ENCODE assay signal across 1 cellular context in the genomic region with DNA sequence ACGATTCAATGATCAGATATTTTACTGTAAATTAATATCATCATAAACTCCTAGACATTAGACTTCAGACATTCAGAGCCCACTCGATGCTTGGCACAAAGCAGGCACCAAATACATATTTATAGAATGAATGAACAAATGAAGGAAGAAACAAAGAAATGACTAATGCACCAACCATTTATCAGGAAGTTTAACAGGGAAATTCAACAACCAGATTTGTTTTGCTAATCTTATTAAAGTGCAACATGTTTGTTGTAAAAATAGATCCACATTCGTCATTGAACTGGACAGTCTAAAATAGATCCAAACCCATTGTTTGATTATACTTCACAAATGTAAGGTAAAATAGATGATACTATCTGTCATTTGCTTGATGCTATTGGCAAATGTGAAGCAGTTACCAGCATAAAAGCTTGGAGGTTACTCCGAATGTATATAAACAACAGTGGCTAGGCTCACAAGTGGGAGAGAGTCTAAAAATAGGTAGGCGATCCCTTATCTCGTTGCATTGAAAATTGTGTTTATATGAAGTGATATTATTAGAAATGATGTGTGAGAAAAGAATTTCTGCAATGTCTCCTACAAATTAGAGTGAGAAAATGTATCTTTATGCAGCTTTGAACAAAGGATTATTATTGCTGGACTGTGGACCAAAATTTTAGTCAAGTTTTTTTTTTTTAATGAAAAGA.
TF ChIP-seq lines count a peak whose summit lies in the region.

No MANE protein-coding gene starts in this region.

TF ChIP-seq in endothelial cell of umbilical vein, 7 proteins besides CTCF, POLR2A, EP300 and RAD21:
- peak; percentile 62 for TF ChIP-seq FOS (IDR thresholded peaks at IDR 0.05; ENCODE audit: borderline replicate concordance, insufficient read depth, low read length)
- TF ChIP-seq MYC (IDR thresholded peaks at IDR 0.05; ENCODE audit: low read depth, low read length) = no peak
- no peak for TF ChIP-seq POLR2AphosphoS5 (IDR thresholded peaks at IDR 0.05; ENCODE audit: insufficient read depth, low read depth, low read length)
- no peak for TF ChIP-seq EZH2 (IDR thresholded peaks at IDR 0.05; ENCODE audit: borderline replicate concordance, low read depth, low read length, severe bottlenecking)
- TF ChIP-seq MAX (IDR thresholded peaks at IDR 0.05; ENCODE audit: insufficient read depth, insufficient read length) = no peak
- TF ChIP-seq GATA2 (IDR thresholded peaks at IDR 0.05; ENCODE audit: insufficient read depth, insufficient read length, low read depth, low read length) = peak; percentile 78
- peak; percentile 87 for TF ChIP-seq JUN (IDR thresholded peaks at IDR 0.05; ENCODE audit: borderline replicate concordance, insufficient read depth, insufficient read length, low read depth)
